Comparison of ENCODE assay signal across 1 cellular context in the genomic region with DNA sequence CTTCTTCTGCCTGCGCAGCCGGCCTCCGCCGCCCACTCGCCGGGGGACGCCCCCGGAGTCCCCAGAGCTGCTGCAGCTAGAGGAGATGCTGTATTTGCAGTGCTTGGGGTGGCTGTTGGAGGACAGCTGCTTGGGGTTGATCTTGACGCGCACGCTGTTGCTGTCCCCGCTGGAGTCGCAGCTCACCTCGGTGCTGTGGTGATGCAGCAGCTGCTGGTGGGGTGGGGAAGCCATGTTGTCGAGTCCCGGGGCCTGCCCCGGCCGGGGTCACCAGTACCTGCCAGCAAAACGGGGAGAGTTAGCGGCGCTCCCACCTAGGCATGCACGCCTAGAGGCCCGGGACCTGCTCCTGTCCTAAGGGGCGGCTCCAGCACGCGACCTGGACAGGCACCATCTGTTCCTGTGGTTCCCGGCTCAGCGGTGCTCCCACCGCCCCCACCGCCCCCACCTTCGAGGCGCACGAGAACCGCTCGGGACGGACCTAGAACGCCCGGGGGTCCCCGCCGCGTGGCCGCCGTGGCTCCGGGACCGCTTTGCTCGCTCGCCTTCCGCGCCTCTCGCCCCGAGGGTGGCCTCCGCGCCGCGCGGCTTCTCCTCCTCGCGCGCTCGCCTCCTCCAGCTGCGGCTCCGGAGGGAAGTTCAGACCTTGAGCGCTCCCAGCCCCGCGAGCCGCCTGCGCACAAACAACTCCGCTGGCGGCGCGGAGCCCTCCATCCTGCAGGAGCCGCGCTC.
TF ChIP-seq lines count a peak whose summit lies in the region.

No MANE protein-coding gene starts in this region.

TF ChIP-seq in HepG2, 621 proteins besides CTCF, POLR2A, EP300 and RAD21 (continued from another document and continues in another):
- TF ChIP-seq, protein P1, sequence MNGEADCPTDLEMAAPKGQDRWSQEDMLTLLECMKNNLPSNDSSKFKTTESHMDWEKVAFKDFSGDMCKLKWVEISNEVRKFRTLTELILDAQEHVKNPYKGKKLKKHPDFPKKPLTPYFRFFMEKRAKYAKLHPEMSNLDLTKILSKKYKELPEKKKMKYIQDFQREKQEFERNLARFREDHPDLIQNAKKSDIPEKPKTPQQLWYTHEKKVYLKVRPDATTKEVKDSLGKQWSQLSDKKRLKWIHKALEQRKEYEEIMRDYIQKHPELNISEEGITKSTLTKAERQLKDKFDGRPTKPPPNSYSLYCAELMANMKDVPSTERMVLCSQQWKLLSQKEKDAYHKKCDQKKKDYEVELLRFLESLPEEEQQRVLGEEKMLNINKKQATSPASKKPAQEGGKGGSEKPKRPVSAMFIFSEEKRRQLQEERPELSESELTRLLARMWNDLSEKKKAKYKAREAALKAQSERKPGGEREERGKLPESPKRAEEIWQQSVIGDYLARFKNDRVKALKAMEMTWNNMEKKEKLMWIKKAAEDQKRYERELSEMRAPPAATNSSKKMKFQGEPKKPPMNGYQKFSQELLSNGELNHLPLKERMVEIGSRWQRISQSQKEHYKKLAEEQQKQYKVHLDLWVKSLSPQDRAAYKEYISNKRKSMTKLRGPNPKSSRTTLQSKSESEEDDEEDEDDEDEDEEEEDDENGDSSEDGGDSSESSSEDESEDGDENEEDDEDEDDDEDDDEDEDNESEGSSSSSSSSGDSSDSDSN (CRISPR knock-in tag; IDR thresholded peaks at IDR 0.05) = peak; percentile 71
- no peak for TF ChIP-seq RXRB (CRISPR knock-in tag; IDR thresholded peaks at IDR 0.05; ENCODE audit: borderline replicate concordance)
- TF ChIP-seq ZIK1 (CRISPR knock-in tag; IDR thresholded peaks at IDR 0.05; ENCODE audit: borderline replicate concordance, low read depth) = peak; percentile 41; the same call in 1 of the 2 replicates
- TF ChIP-seq GABPB1 (CRISPR knock-in tag; IDR thresholded peaks at IDR 0.05) = peak; percentile 48; the same call in 1 of the 2 replicates
- TF ChIP-seq, protein P2, sequence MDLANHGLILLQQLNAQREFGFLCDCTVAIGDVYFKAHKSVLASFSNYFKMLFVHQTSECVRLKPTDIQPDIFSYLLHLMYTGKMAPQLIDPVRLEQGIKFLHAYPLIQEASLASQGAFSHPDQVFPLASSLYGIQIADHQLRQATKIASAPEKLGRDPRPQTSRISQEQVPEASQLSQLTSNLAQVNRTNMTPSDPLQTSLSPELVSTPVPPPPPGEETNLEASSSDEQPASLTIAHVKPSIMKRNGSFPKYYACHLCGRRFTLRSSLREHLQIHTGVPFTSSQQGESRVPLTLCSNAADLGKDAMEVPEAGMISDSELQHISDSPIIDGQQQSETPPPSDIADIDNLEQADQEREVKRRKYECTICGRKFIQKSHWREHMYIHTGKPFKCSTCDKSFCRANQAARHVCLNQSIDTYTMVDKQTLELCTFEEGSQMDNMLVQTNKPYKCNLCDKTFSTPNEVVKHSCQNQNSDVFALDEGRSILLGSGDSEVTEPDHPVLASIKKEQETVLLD (CRISPR knock-in tag; IDR thresholded peaks at IDR 0.05; ENCODE audit: low read depth) = no peak
- TF ChIP-seq ZKSCAN8 (CRISPR knock-in tag; IDR thresholded peaks at IDR 0.05; ENCODE audit: borderline replicate concordance) = no peak
- no peak for TF ChIP-seq HNRNPK (IDR thresholded peaks at IDR 0.05; ENCODE audit: low read depth, low read length, poor library complexity, severe bottlenecking)
- no peak for TF ChIP-seq ZNF616 (CRISPR knock-in tag; IDR thresholded peaks at IDR 0.05; ENCODE audit: low read depth)
- no peak for TF ChIP-seq PCBP1 (IDR thresholded peaks at IDR 0.05; ENCODE audit: borderline replicate concordance, low read depth, low read length)
- peak; percentile 41; the same call in 1 of the 2 replicates for TF ChIP-seq SPEN (CRISPR knock-in tag; IDR thresholded peaks at IDR 0.05; ENCODE audit: low read depth)
- no peak for TF ChIP-seq TGIF2 (CRISPR knock-in tag; IDR thresholded peaks at IDR 0.05)
- no peak for TF ChIP-seq PHF20 (CRISPR knock-in tag; IDR thresholded peaks at IDR 0.05)
- TF ChIP-seq ZNF205 (CRISPR knock-in tag; IDR thresholded peaks at IDR 0.05) = no peak
- peak; percentile 59; the same call in 1 of the 2 replicates for TF ChIP-seq ZNF142 (CRISPR knock-in tag; IDR thresholded peaks at IDR 0.05)
- TF ChIP-seq KLF16 (CRISPR knock-in tag; IDR thresholded peaks at IDR 0.05) = 0 out of 4 replicates have a peak, but pooled peaks of 1 of the 2 experiments have one; percentile 15
- TF ChIP-seq, protein P3, sequence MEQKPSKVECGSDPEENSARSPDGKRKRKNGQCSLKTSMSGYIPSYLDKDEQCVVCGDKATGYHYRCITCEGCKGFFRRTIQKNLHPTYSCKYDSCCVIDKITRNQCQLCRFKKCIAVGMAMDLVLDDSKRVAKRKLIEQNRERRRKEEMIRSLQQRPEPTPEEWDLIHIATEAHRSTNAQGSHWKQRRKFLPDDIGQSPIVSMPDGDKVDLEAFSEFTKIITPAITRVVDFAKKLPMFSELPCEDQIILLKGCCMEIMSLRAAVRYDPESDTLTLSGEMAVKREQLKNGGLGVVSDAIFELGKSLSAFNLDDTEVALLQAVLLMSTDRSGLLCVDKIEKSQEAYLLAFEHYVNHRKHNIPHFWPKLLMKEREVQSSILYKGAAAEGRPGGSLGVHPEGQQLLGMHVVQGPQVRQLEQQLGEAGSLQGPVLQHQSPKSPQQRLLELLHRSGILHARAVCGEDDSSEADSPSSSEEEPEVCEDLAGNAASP (CRISPR knock-in tag; IDR thresholded peaks at IDR 0.05; ENCODE audit: borderline replicate concordance) = no peak
- peak; percentile 36; the same call in 1 of the 2 replicates for TF ChIP-seq IRF9 (CRISPR knock-in tag; IDR thresholded peaks at IDR 0.05; ENCODE audit: borderline replicate concordance)
- TF ChIP-seq ELK4 (CRISPR knock-in tag; IDR thresholded peaks at IDR 0.05; ENCODE audit: borderline replicate concordance) = no peak
- TF ChIP-seq YY1 (IDR thresholded peaks at IDR 0.05; ENCODE audit: insufficient read depth, insufficient replicate concordance, low read depth, low read length) = peak; percentile 25
- no peak for TF ChIP-seq NONO (IDR thresholded peaks at IDR 0.05)
- 0 out of 2 replicates have a peak, but pooled peaks have one; percentile 30 for TF ChIP-seq NONO (CRISPR knock-in tag; conservative IDR thresholded peaks at IDR 0.05)
- TF ChIP-seq ATM (IDR thresholded peaks at IDR 0.05; ENCODE audit: borderline replicate concordance) = no peak
- TF ChIP-seq, protein P4, sequence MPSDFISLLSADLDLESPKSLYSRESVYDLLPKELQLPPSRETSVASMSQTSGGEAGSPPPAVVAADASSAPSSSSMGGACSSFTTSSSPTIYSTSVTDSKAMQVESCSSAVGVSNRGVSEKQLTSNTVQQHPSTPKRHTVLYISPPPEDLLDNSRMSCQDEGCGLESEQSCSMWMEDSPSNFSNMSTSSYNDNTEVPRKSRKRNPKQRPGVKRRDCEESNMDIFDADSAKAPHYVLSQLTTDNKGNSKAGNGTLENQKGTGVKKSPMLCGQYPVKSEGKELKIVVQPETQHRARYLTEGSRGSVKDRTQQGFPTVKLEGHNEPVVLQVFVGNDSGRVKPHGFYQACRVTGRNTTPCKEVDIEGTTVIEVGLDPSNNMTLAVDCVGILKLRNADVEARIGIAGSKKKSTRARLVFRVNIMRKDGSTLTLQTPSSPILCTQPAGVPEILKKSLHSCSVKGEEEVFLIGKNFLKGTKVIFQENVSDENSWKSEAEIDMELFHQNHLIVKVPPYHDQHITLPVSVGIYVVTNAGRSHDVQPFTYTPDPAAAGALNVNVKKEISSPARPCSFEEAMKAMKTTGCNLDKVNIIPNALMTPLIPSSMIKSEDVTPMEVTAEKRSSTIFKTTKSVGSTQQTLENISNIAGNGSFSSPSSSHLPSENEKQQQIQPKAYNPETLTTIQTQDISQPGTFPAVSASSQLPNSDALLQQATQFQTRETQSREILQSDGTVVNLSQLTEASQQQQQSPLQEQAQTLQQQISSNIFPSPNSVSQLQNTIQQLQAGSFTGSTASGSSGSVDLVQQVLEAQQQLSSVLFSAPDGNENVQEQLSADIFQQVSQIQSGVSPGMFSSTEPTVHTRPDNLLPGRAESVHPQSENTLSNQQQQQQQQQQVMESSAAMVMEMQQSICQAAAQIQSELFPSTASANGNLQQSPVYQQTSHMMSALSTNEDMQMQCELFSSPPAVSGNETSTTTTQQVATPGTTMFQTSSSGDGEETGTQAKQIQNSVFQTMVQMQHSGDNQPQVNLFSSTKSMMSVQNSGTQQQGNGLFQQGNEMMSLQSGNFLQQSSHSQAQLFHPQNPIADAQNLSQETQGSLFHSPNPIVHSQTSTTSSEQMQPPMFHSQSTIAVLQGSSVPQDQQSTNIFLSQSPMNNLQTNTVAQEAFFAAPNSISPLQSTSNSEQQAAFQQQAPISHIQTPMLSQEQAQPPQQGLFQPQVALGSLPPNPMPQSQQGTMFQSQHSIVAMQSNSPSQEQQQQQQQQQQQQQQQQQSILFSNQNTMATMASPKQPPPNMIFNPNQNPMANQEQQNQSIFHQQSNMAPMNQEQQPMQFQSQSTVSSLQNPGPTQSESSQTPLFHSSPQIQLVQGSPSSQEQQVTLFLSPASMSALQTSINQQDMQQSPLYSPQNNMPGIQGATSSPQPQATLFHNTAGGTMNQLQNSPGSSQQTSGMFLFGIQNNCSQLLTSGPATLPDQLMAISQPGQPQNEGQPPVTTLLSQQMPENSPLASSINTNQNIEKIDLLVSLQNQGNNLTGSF (CRISPR knock-in tag; IDR thresholded peaks at IDR 0.05) = no peak
- peak; percentile 31; the same call in 1 of the 2 replicates for TF ChIP-seq ZNF574 (CRISPR knock-in tag; IDR thresholded peaks at IDR 0.05)
